7 cellular contexts compared by ENCODE assay signal in genomic region chr6:163414117-163414366, GRCh38. TPM values are rescaled to one million over a fixed set of nuclear protein-coding genes. Genes with fewer than 3 reads are reported as not detected.
DNase-seq lines count a peak whose midpoint lies in the region; ATAC-seq, FAIRE-seq and TF ChIP-seq lines count a peak whose summit lies in the region.

No MANE protein-coding gene starts in this region.

- no peak for TF ChIP-seq RAD21 in HepG2 (CRISPR knock-in tag; IDR thresholded peaks at IDR 0.05)

- BruUV-seq in HepG2 (replicated peaks; lab: Mats Ljungman, UMichigan), result no TSS peak

- H3K36me3 ChIP-seq in HepG2 (replicated peaks in 1 of 2; ENCODE audit: control insufficient read depth in 1 of 2, insufficient read depth in 2 of 2, low read length in 2 of 2) (no peaks in the 10 kb centered on the region), transverse colon (no peaks in the 10 kb centered on the region)

- H3K4me3 ChIP-seq in HepG2 (replicated peaks in 1 of 3; ENCODE audit: insufficient read depth in 1 of 3, low read depth in 2 of 3, low read length in 3 of 3) (peak overlapping the region; percentile 75 to 97 (median 87); a peak in 5 of 6 replicates), transverse colon (peak overlapping the region in 3 of 4 donors; percentile 46 to 75 (median 75))

- 0 out of 4 replicates have a peak, but pooled peaks of 1 of the 2 experiments have one; percentile 10 for TF ChIP-seq EP300 in HepG2 (IDR thresholded peaks at IDR 0.05; ENCODE audit: low read depth in 2 of 2, low read length in 2 of 2)
- TF ChIP-seq EP300 in HepG2 (CRISPR knock-in tag; IDR thresholded peaks at IDR 0.05; ENCODE audit: borderline replicate concordance), result no peak
- no peak for TF ChIP-seq EP300 in transverse colon (IDR thresholded peaks at IDR 0.05; ENCODE audit: low read depth)

- H3K27ac ChIP-seq in angular gyrus (ENCODE audit: low read depth, low read length) (peak overlapping the region; percentile 96), HepG2 (ENCODE audit: extremely low read length, insufficient read depth, low read length) (peak overlapping the region; percentile 98), transverse colon (peak overlapping the region; percentile 95 to 99 (median 98))

- peaks cover 20% of the 10 kb centered on the region for H4K20me1 ChIP-seq in HepG2 (ENCODE audit: insufficient read depth, low read length)

- no peak for TF ChIP-seq POLR2A in HepG2 (IDR thresholded peaks at IDR 0.05; ENCODE audit: insufficient read depth in 1 of 2, low read depth in 2 of 2, low read length in 2 of 2)
- no peak for TF ChIP-seq POLR2A in transverse colon (IDR thresholded peaks at IDR 0.05)

- in situ Hi-C loops in HepG2 (cut with HindIII; ENCODE audit: extremely low pct_ligation_motif_present, low pct_unique_long_range_greater_than_20kb) (loop anchor here (25.0 kb wide), 1 partner anchor 698 kb away; no protein-coding TSS in a partner anchor), transverse colon (cut with MboI; ENCODE audit: low pct_ligation_motif_present in 1 of 4, low pct_unique_long_range_greater_than_20kb in 1 of 4, low sequenced_read_pairs in 3 of 4) (no loop called here)

- ATAC-seq in GM19372 (IDR thresholded peaks at IDR 0.05; ENCODE audit: low read depth, unreplicated experiment), result peak; percentile 22
- peak; percentile 18 for ATAC-seq in HG03095 (IDR thresholded peaks at IDR 0.05; ENCODE audit: unreplicated experiment)
- ATAC-seq in HepG2, result no peak

- POLR2A ChIA-PET in HepG2 (lab: Yijun Ruan, JAX), result no interaction called here

- H3K9me3 ChIP-seq in HepG2 (ENCODE audit: low read length) (no peaks in the 10 kb centered on the region), transverse colon (no peaks in the 10 kb centered on the region)

- DNase-seq in HepG2 (ENCODE audit: low spot score) (no peak), transverse colon (no peak), NCI-H2196 (lab: John Stamatoyannopoulos, UW; ENCODE audit: unreplicated experiment) (no peak), posterior cingulate gyrus (no peak)

- H3K79me2 ChIP-seq in HepG2 (ENCODE audit: insufficient read depth, low read length), result peaks cover 51% of the 10 kb centered on the region

- no peak for FAIRE-seq in HepG2 (lab: Jason Lieb, UNC)

- CTCF ChIA-PET in HepG2 (lab: Yijun Ruan, JAX; ENCODE audit: low intra/inter-chr PET ratio, low total read pairs), result no interaction called here

- H2AFZ ChIP-seq in HepG2 (ENCODE audit: low read length), result no peak overlapping the region

- H3K4me2 ChIP-seq in HepG2 (ENCODE audit: low read depth, low read length), result peak overlapping the region; percentile 69; the same call in 1 of the 2 replicates

- intact Hi-C loops in HepG2 (cut with micrococcal nuclease; ENCODE audit: unreplicated experiment) (loop anchor here (10.0 kb wide), 1 partner anchor 689 kb away; the partner anchor contains the start of genes PACRG and PRKN), transverse colon (cut with DNase I; ENCODE audit: low total_unique reads) (loop anchor here (10.0 kb wide), 1 partner anchor 551 kb away; no protein-coding TSS in a partner anchor), posterior cingulate gyrus (cut with DNase I) (loop anchor here (2.0 to 10.0 kb wide), 6 partner anchors 77 to 1831 kb away; partner anchors contain the start of genes PACRG and PRKN)

- H3K27me3 ChIP-seq in HepG2 (ENCODE audit: control insufficient read depth in 1 of 2, insufficient read depth in 2 of 2, low read length in 2 of 2) (no peaks in the 10 kb centered on the region; a peak in 1 of 5 replicates), transverse colon (peaks cover 80% of the 10 kb centered on the region)

- no peak for TF ChIP-seq CTCF in HepG2 (CRISPR knock-in tag; IDR thresholded peaks at IDR 0.05)
- no peak for TF ChIP-seq CTCF in transverse colon (IDR thresholded peaks at IDR 0.05)

- H3K4me1 ChIP-seq in HepG2 (ENCODE audit: insufficient read depth, low read length), result peaks cover 53% of the 10 kb centered on the region
- H3K4me1 ChIP-seq in transverse colon, result peaks cover 0 to 33% (median 7%) of the 10 kb centered on the region in 4 donors

- peak overlapping the region; percentile 94 for H3K9ac ChIP-seq in HepG2 (ENCODE audit: insufficient read depth, low read depth, low read length)

- 0% methylated on average over 3 of the region's 33 CpGs for WGBS in HepG2 (ENCODE audit: low lambda C conversion rate)
- 0% methylated on average over 16 of the region's 33 CpGs; no CpG with 5 or more reads in 1 of the 2 donors for WGBS in transverse colon (ENCODE audit: low coverage in 1 of 2), 2 donors

TF ChIP-seq in HepG2, 621 proteins besides CTCF, POLR2A, EP300 and RAD21 (continues in another document):
- TF ChIP-seq ZNF234 (CRISPR knock-in tag; conservative IDR thresholded peaks at IDR 0.05) (no peak), ZBTB34 (CRISPR knock-in tag; IDR thresholded peaks at IDR 0.05) (no peak), ZNF546 (CRISPR knock-in tag; conservative IDR thresholded peaks at IDR 0.05) (no peak), ZMYM4 (CRISPR knock-in tag; IDR thresholded peaks at IDR 0.05) (no peak), ATF4 (CRISPR knock-in tag; IDR thresholded peaks at IDR 0.05) (0 out of 4 replicates have a peak, but pooled peaks of 1 of the 2 experiments have one; percentile 4), TGIF2 (CRISPR knock-in tag; IDR thresholded peaks at IDR 0.05) (0 out of 2 replicates have a peak, but pooled peaks have one; percentile 0), TCF7L2 (IDR thresholded peaks at IDR 0.05; ENCODE audit: low read depth, low read length) (no peak), ZNF782 (CRISPR knock-in tag; IDR thresholded peaks at IDR 0.05; ENCODE audit: borderline replicate concordance) (no peak), ZNF292 (CRISPR knock-in tag; IDR thresholded peaks at IDR 0.05; ENCODE audit: borderline replicate concordance, low read depth) (no peak)
- TF ChIP-seq, protein P1, sequence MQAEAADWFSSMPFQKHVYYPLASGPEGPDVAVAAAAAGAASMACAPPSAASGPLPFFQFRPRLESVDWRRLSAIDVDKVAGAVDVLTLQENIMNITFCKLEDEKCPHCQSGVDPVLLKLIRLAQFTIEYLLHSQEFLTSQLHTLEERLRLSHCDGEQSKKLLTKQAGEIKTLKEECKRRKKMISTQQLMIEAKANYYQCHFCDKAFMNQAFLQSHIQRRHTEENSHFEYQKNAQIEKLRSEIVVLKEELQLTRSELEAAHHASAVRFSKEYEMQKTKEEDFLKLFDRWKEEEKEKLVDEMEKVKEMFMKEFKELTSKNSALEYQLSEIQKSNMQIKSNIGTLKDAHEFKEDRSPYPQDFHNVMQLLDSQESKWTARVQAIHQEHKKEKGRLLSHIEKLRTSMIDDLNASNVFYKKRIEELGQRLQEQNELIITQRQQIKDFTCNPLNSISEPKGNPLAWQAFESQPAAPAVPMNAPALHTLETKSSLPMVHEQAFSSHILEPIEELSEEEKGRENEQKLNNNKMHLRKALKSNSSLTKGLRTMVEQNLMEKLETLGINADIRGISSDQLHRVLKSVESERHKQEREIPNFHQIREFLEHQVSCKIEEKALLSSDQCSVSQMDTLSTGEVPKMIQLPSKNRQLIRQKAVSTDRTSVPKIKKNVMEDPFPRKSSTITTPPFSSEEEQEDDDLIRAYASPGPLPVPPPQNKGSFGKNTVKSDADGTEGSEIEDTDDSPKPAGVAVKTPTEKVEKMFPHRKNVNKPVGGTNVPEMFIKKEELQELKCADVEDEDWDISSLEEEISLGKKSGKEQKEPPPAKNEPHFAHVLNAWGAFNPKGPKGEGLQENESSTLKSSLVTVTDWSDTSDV (CRISPR knock-in tag; IDR thresholded peaks at IDR 0.05), result no peak

RNA-seq across cellular contexts. Expression of gene QKI, which starts 0.5 kb away (rescaled TPM):
- total RNA-seq in HepG2 (2016; rRNA removed; fragmentation: Illumina TruSeq; extraction: Trizol) (136 and 167 TPM in 2 replicates), transverse colon (10 to 100 TPM in 3 of 4 donors, 1 to 10 TPM in 1; 8.4 to 41.8 (median 22.7) TPM)
- 33.5 and 40.4 TPM in 2 replicates for total RNA-seq in HepG2 (2016; cell fraction: cytosol; rRNA removed; fragmentation: Illumina TruSeq; extraction: Trizol; ENCODE audit: low read depth)
- total RNA-seq in HepG2 (2016; cell fraction: insoluble cytoplasmic fraction; rRNA removed; fragmentation: Illumina TruSeq; extraction: Trizol), result 141 and 159 TPM in 2 replicates
- total RNA-seq in HepG2 (2016; cell fraction: membrane; rRNA removed; fragmentation: Illumina TruSeq; extraction: Trizol), result 82.9 and 85.6 TPM in 2 replicates
- 114 and 126 TPM in 2 replicates for total RNA-seq in HepG2 (2016; cell fraction: nucleus; rRNA removed; fragmentation: Illumina TruSeq; extraction: Trizol)
- 117 and 137 TPM in 2 replicates for polyA plus RNA-seq in HepG2 (2011; rRNA removed)
- 108 and 115 TPM in 2 replicates for polyA plus RNA-seq in HepG2 (2011; cell fraction: cytosol; rRNA removed)
- polyA plus RNA-seq in HepG2 (2011; cell fraction: nucleus; rRNA removed), result 73.5 and 79.1 TPM in 2 replicates
- polyA plus RNA-seq in HepG2 (2012), result 77.5 and 90.6 TPM in 2 replicates
- 5.6 and 6.8 TPM in 2 replicates for polyA plus RNA-seq in HepG2 (2016; cell fraction: cytosol; fragmentation: Illumina TruSeq; extraction: Trizol; ENCODE audit: low read depth)
- 101 and 120 TPM in 2 replicates for polyA plus RNA-seq in HepG2 (2016; cell fraction: insoluble cytoplasmic fraction; fragmentation: Illumina TruSeq; extraction: Trizol; ENCODE audit: low read depth)
- 23.6 and 26.7 TPM in 2 replicates for polyA plus RNA-seq in HepG2 (2016; cell fraction: membrane; fragmentation: Illumina TruSeq; extraction: Trizol; ENCODE audit: low read depth)
- 50.1 and 57.9 TPM in 2 replicates for polyA plus RNA-seq in HepG2 (2016; cell fraction: nucleus; fragmentation: Illumina TruSeq; extraction: Trizol; ENCODE audit: insufficient read depth, low read depth)
- polyA minus RNA-seq in HepG2 (2011; rRNA and poly(A)+ RNA removed; ENCODE audit: low replicate concordance), result 195 and 554 TPM in 2 replicates
- polyA minus RNA-seq in HepG2 (2011; cell fraction: cytosol; rRNA and poly(A)+ RNA removed), result 175 and 185 TPM in 2 replicates
- polyA minus RNA-seq in HepG2 (2011; cell fraction: nucleus; rRNA and poly(A)+ RNA removed), result 261 and 310 TPM in 2 replicates
